ENCODE assay signal across 18 cellular contexts in the genomic region with DNA sequence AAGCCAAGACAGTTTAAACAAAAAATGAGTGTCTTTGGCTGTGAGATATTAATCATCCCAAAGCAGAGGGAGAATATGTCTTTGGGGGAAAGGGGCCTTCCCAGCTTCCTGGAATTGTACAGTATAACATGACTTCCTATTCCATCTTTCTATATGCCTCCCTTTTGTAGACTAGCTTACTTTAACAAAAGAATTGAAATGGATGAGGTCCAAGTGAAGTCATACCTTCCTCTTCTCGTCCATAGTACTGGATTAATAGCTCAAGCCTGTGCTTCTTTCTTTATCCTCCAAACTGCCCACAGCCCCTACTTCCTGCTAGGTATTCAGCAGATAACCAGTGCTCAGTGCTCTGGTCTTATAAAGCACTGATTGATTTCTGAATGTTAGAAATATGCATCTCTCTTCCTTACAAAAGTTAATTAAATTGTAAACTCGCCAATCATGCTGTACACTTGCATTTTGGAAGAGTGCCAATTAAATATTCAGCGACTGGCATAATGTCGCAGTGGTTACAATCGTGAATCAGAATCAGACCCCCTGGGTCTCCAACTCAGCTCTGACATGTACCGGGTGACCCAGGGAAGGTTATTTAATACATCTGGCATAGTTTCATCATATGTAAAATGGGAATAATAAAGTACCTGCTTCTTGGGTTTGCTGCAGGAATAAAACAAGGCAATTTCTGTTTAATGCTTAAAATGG.
DNase-seq lines count a peak whose midpoint lies in the region; ATAC-seq lines count a peak whose summit lies in the region.
"Had no signal": no experiment of that assay in that cellular context is flagged by ENCODE, and none has a peak within 500 bp of the region (broad histone marks: within the 10 kb centered on the region; RNA-seq: fewer than 3 reads in every experiment).

No MANE protein-coding gene starts in this region.

- ATAC-seq in GM18520 (IDR thresholded peaks at IDR 0.05; ENCODE audit: unreplicated experiment): no peak
- ATAC-seq: CD8-positive, alpha-beta T cell; HepG2 had no signal

- DNase-seq in NCI-H1417 (lab: John Stamatoyannopoulos, UW): peak in 2 of 3 experiments; percentile 23 to 58
- DNase-seq in NCI-H1417 treated with DMSO at 0.1 percent for 48 hours (lab: John Stamatoyannopoulos, UW): no peak
- peak; percentile 10 for DNase-seq in NCI-H748 treated with DMSO at 0.1 percent for 48 hours (lab: John Stamatoyannopoulos, UW)
- peak; percentile 82 for DNase-seq in dermis blood vessel endothelial cell
- no peak for DNase-seq in NCI-H1694 (lab: John Stamatoyannopoulos, UW)
- DNase-seq in effector CD4-positive, alpha-beta T cell: no peak
- no peak for DNase-seq in NCI-H526 treated with DMSO at 0.1 percent for 48 hours (lab: John Stamatoyannopoulos, UW)
- DNase-seq: 8988T; CD8-positive, alpha-beta T cell; GF-D8; MM.1S; NCI-H1092 treated with DMSO at 0.1 percent for 48 hours; NCI-H1930; NCI-H510A treated with DMSO at 0.1 percent for 48 hours; NK-92 treated with Interleukin-12 subunit alpha and Interleukin-12 subunit beta, amount 100 ng/mL, for 24 hours; SJCRH30 had no signal

Comparison
In these comparisons a context has a peak if more than half of its experiments do, and no peak if none do; other contexts are left out.
1. DNase-seq: peak in NCI-H1417 (2 of 3), NCI-H748 treated with DMSO at 0.1 percent for 48 hours (single experiment) and dermis blood vessel endothelial cell (single experiment); none in NCI-H1417 treated with DMSO at 0.1 percent for 48 hours (single experiment), NCI-H1694 (single experiment), effector CD4-positive, alpha-beta T cell (single experiment) and NCI-H526 treated with DMSO at 0.1 percent for 48 hours (single experiment).